1 cellular context compared by ENCODE assay signal in genomic region chr12:46523863-46524770, GRCh38.
TF ChIP-seq lines count a peak whose summit lies in the region.

No MANE protein-coding gene starts in this region.

TF ChIP-seq in K562, 482 proteins besides CTCF, POLR2A, EP300 and RAD21 (continued from another document and continues in another):
- TF ChIP-seq TSHZ1 (CRISPR knock-in tag; IDR thresholded peaks at IDR 0.05) (no peak), FOSL1 (tag; conservative IDR thresholded peaks at IDR 0.05) (peak; percentile 99), RBM15 (IDR thresholded peaks at IDR 0.05; ENCODE audit: insufficient read depth, low read length) (no peak), SRSF3 (IDR thresholded peaks at IDR 0.05; ENCODE audit: insufficient read depth, low read length) (no peak), JUNB (CRISPR knock-in tag; conservative IDR thresholded peaks at IDR 0.05) (no peak), ZNF696 (CRISPR knock-in tag; conservative IDR thresholded peaks at IDR 0.05) (no peak), BRF1 (IDR thresholded peaks at IDR 0.05; ENCODE audit: borderline replicate concordance, extremely low read depth, insufficient read length) (no peak), BMI1 (IDR thresholded peaks at IDR 0.05; ENCODE audit: low read length) (no peak), FUS (optimal IDR thresholded peaks at IDR 0.05; ENCODE audit: low read depth, low read length) (no peak), KHSRP (IDR thresholded peaks at IDR 0.05) (no peak), ARID3B (CRISPR knock-in tag; IDR thresholded peaks at IDR 0.05; ENCODE audit: borderline replicate concordance) (no peak), SAFB (IDR thresholded peaks at IDR 0.05; ENCODE audit: borderline replicate concordance, low read depth, low read length) (no peak), ELF4 (CRISPR knock-in tag; IDR thresholded peaks at IDR 0.05) (no peak), CTBP1 (IDR thresholded peaks at IDR 0.05; ENCODE audit: borderline replicate concordance) (peak; percentile 96), ZNF586 (CRISPR knock-in tag; conservative IDR thresholded peaks at IDR 0.05) (no peak), MCM5 (IDR thresholded peaks at IDR 0.05; ENCODE audit: low read depth) (no peak), ZNF217 (CRISPR knock-in tag; IDR thresholded peaks at IDR 0.05) (no peak), KLF13 (tag; IDR thresholded peaks at IDR 0.05; ENCODE audit: borderline replicate concordance, low read depth) (no peak), ZNF766 (CRISPR knock-in tag; conservative IDR thresholded peaks at IDR 0.05) (no peak), ELF1 (tag; IDR thresholded peaks at IDR 0.05) (no peak), RBM17 (IDR thresholded peaks at IDR 0.05; ENCODE audit: borderline replicate concordance, low read depth, low read length) (no peak), NUFIP1 (IDR thresholded peaks at IDR 0.05; ENCODE audit: partially characterized antibody) (no peak), ZNF592 (IDR thresholded peaks at IDR 0.05) (0 out of 2 replicates have a peak, but pooled peaks have one; percentile 42), ZNF589 (CRISPR knock-in tag; IDR thresholded peaks at IDR 0.05; ENCODE audit: low read depth) (peak; percentile 53; the same call in 1 of the 2 replicates), BCOR (IDR thresholded peaks at IDR 0.05) (no peak), THRAP3 (IDR thresholded peaks at IDR 0.05; ENCODE audit: borderline replicate concordance) (no peak), POLR2H (tag; IDR thresholded peaks at IDR 0.05; ENCODE audit: low read depth) (no peak), ZNF347 (CRISPR knock-in tag; IDR thresholded peaks at IDR 0.05; ENCODE audit: low read depth) (no peak), KAT8 (IDR thresholded peaks at IDR 0.05; ENCODE audit: low read depth) (no peak), E2F6 (IDR thresholded peaks at IDR 0.05; ENCODE audit: borderline replicate concordance in 1 of 2, extremely low read depth in 1 of 2, insufficient read depth in 1 of 2, insufficient read length in 1 of 2, low read depth in 1 of 2, low read length in 1 of 2, poor library complexity in 1 of 2, severe bottlenecking in 1 of 2) (no peak), BDP1 (IDR thresholded peaks at IDR 0.05; ENCODE audit: insufficient read depth, insufficient read length) (no peak), FOXJ2 (tag; IDR thresholded peaks at IDR 0.05) (no peak), FOXJ3 (CRISPR knock-in tag; IDR thresholded peaks at IDR 0.05) (no peak), MCM7 (IDR thresholded peaks at IDR 0.05) (no peak), NCOA4 (IDR thresholded peaks at IDR 0.05; ENCODE audit: partially characterized antibody) (no peak), NFE2L1 (tag; IDR thresholded peaks at IDR 0.05; ENCODE audit: borderline replicate concordance, low read depth) (no peak), TEAD4 (IDR thresholded peaks at IDR 0.05; ENCODE audit: low read length) (peak; percentile 66), TEAD4 (CRISPR knock-in tag; IDR thresholded peaks at IDR 0.05; ENCODE audit: borderline replicate concordance) (no peak), NR2C1 (IDR thresholded peaks at IDR 0.05) (peak; percentile 62; the same call in 1 of the 2 replicates), NR2C1 (tag; IDR thresholded peaks at IDR 0.05) (peak; percentile 86), HOXB6 (CRISPR knock-in tag; IDR thresholded peaks at IDR 0.05; ENCODE audit: borderline replicate concordance) (no peak), ZNF778 (CRISPR knock-in tag; IDR thresholded peaks at IDR 0.05) (no peak)
- TF ChIP-seq, protein P1, sequence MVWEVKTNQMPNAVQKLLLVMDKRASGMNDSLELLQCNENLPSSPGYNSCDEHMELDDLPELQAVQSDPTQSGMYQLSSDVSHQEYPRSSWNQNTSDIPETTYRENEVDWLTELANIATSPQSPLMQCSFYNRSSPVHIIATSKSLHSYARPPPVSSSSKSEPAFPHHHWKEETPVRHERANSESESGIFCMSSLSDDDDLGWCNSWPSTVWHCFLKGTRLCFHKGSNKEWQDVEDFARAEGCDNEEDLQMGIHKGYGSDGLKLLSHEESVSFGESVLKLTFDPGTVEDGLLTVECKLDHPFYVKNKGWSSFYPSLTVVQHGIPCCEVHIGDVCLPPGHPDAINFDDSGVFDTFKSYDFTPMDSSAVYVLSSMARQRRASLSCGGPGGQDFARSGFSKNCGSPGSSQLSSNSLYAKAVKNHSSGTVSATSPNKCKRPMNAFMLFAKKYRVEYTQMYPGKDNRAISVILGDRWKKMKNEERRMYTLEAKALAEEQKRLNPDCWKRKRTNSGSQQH (CRISPR knock-in tag; IDR thresholded peaks at IDR 0.05) = no peak
- TF ChIP-seq, protein P2, sequence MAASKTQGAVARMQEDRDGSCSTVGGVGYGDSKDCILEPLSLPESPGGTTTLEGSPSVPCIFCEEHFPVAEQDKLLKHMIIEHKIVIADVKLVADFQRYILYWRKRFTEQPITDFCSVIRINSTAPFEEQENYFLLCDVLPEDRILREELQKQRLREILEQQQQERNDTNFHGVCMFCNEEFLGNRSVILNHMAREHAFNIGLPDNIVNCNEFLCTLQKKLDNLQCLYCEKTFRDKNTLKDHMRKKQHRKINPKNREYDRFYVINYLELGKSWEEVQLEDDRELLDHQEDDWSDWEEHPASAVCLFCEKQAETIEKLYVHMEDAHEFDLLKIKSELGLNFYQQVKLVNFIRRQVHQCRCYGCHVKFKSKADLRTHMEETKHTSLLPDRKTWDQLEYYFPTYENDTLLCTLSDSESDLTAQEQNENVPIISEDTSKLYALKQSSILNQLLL (CRISPR knock-in tag; IDR thresholded peaks at IDR 0.05; ENCODE audit: borderline replicate concordance) = no peak
- TF ChIP-seq, protein P3, sequence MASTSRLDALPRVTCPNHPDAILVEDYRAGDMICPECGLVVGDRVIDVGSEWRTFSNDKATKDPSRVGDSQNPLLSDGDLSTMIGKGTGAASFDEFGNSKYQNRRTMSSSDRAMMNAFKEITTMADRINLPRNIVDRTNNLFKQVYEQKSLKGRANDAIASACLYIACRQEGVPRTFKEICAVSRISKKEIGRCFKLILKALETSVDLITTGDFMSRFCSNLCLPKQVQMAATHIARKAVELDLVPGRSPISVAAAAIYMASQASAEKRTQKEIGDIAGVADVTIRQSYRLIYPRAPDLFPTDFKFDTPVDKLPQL (IDR thresholded peaks at IDR 0.05; ENCODE audit: extremely low read depth, insufficient read length) = no peak
- TF ChIP-seq, protein P4, sequence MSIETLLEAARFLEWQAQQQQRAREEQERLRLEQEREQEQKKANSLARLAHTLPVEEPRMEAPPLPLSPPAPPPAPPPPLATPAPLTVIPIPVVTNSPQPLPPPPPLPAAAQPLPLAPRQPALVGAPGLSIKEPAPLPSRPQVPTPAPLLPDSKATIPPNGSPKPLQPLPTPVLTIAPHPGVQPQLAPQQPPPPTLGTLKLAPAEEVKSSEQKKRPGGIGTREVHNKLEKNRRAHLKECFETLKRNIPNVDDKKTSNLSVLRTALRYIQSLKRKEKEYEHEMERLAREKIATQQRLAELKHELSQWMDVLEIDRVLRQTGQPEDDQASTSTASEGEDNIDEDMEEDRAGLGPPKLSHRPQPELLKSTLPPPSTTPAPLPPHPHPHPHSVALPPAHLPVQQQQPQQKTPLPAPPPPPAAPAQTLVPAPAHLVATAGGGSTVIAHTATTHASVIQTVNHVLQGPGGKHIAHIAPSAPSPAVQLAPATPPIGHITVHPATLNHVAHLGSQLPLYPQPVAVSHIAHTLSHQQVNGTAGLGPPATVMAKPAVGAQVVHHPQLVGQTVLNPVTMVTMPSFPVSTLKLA (conservative IDR thresholded peaks at IDR 0.05) = 0 out of 4 replicates have a peak, but pooled peaks of 1 of the 2 experiments have one; percentile 29
